In the genomic region with DNA sequence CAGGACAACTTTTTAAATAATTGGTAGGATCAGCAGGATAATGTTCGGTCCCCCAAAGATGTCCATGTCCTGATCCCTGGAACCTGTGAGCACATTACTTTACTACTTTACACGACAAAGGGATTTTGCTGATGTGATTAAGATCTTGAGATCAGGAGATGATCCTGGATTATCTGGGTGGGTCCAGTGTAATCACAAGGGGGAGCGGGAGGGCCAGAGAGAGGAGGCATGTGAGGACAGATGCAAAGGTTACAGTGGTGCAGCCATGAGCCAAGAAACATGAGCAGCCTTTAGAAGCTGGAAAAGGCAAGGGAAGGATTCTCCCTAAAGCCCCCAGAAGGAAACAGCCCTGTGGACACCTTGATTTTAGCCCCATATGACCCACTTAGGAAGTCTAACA, we compare ENCODE assay signal across 33 cellular contexts. TPM values are rescaled to one million over a fixed set of nuclear protein-coding genes. Genes with fewer than 3 reads are reported as not detected.
"Had no signal": no experiment of that assay in that cellular context is flagged by ENCODE, and none has a peak within 500 bp of the region (broad histone marks: within the 10 kb centered on the region; RNA-seq: fewer than 3 reads in every experiment).

No MANE protein-coding gene starts in this region.

- FAIRE-seq: astrocyte, bronchial epithelial cell, frontal cortex had no signal

- H3K4me1 Mint-ChIP-seq: activated CD4-positive, alpha-beta memory T cell treated with anti-CD3 and anti-CD28 coated beads, Interleukin-2, amount 10 ng/mL, durations not matched to agents 7 days and 5 days; activated CD4-positive, alpha-beta T cell treated with anti-CD3 and anti-CD28 coated beads for 36 hours; activated CD4-positive, alpha-beta T cell treated with anti-CD3 and anti-CD28 coated beads, Interleukin-2, amount 10 ng/mL, durations not matched to agents 7 days and 5 days; activated naive CD4-positive, alpha-beta T cell treated with anti-CD3 and anti-CD28 coated beads, Interleukin-2, amount 10 ng/mL, durations not matched to agents 7 days and 5 days; activated naive CD8-positive, alpha-beta T cell treated with anti-CD3 and anti-CD28 coated beads, Interleukin-2, amount 10 ng/mL, durations not matched to agents 7 days and 5 days; central memory CD8-positive, alpha-beta T cell; T-helper 17 cell had no signal

- H3K27ac Mint-ChIP-seq: activated CD4-positive, alpha-beta memory T cell treated with anti-CD3 and anti-CD28 coated beads, Interleukin-2, amount 10 ng/mL, durations not matched to agents 7 days and 5 days; activated CD4-positive, alpha-beta T cell treated with anti-CD3 and anti-CD28 coated beads for 36 hours; activated CD4-positive, alpha-beta T cell treated with anti-CD3 and anti-CD28 coated beads, Interleukin-2, amount 10 ng/mL, durations not matched to agents 7 days and 5 days; activated naive CD4-positive, alpha-beta T cell treated with anti-CD3 and anti-CD28 coated beads, Interleukin-2, amount 10 ng/mL, durations not matched to agents 7 days and 5 days; activated naive CD4-positive, alpha-beta T cell treated with anti-CD3 and anti-CD28 coated beads, Interleukin-2, amount 50 U/mL, for 72 hours; activated naive CD8-positive, alpha-beta T cell treated with anti-CD3 and anti-CD28 coated beads, Interleukin-2, amount 10 ng/mL, durations not matched to agents 7 days and 5 days; activated T-cell treated with anti-CD3 and anti-CD28 coated beads, Interleukin-2, amount 50 U/mL, for 24 hours; activated T-cell treated with anti-CD3 and anti-CD28 coated beads, Interleukin-2, amount 50 U/mL, for 72 hours; dendritic cell treated with granulocyte-macrophage colony-stimulating factor and Interleukin-4, amounts not matched to agents 40 ng/mL and 50 ng/mL, for 4 days; effector memory CD8-positive, alpha-beta T cell; T-helper 17 cell; T-helper 2 cell treated with Interferon-gamma antibody and Interleukin-4, amounts not matched to agents 5 μg/mL and 100 μg/mL, for 36 hours had no signal

- H3K9me3 ChIP-seq: esophagus squamous epithelium had no signal

- H3K9me3 Mint-ChIP-seq: activated CD4-positive, alpha-beta memory T cell treated with anti-CD3 and anti-CD28 coated beads, Interleukin-2, amount 10 ng/mL, durations not matched to agents 7 days and 5 days; activated CD4-positive, alpha-beta T cell treated with anti-CD3 and anti-CD28 coated beads, Interleukin-2, amount 10 ng/mL, durations not matched to agents 7 days and 5 days; activated naive CD4-positive, alpha-beta T cell treated with anti-CD3 and anti-CD28 coated beads, Interleukin-2, amount 10 ng/mL, durations not matched to agents 7 days and 5 days; activated naive CD4-positive, alpha-beta T cell treated with anti-CD3 and anti-CD28 coated beads, Interleukin-2, amount 50 U/mL, for 72 hours; activated naive CD8-positive, alpha-beta T cell treated with anti-CD3 and anti-CD28 coated beads, Interleukin-2, amount 10 ng/mL, durations not matched to agents 7 days and 5 days; activated T-cell treated with anti-CD3 and anti-CD28 coated beads, Interleukin-2, amount 50 U/mL, for 24 hours; activated T-cell treated with anti-CD3 and anti-CD28 coated beads, Interleukin-2, amount 50 U/mL, for 72 hours; central memory CD8-positive, alpha-beta T cell; effector memory CD8-positive, alpha-beta T cell; T-helper 2 cell treated with Interferon-gamma antibody and Interleukin-4, amounts not matched to agents 5 μg/mL and 100 μg/mL, for 36 hours had no signal

- DNase-seq: activated CD4-positive, alpha-beta memory T cell treated with anti-CD3 and anti-CD28 coated beads, Interleukin-2, amount 10 ng/mL, durations not matched to agents 7 days and 5 days; activated CD4-positive, alpha-beta T cell treated with anti-CD3 and anti-CD28 coated beads for 36 hours; activated CD4-positive, alpha-beta T cell treated with anti-CD3 and anti-CD28 coated beads, Interleukin-2, amount 10 ng/mL, durations not matched to agents 7 days and 5 days; activated CD4-positive, alpha-beta T cell treated with anti-CD3 and anti-CD28 coated beads, Interleukin-2, amount 50 U/mL, for 4 hours; activated CD4-positive, CD25-positive, alpha-beta regulatory T cell; activated CD4-positive, CD25-positive, alpha-beta regulatory T cell treated with anti-CD3 and anti-CD28 coated beads, Interleukin-2, amount 50 U/mL, for 72 hours; activated CD8-positive, alpha-beta memory T cell treated with anti-CD3 and anti-CD28 coated beads, Interleukin-2, amount 50 U/mL, for 48 hours; activated gamma-delta T cell; activated naive CD4-positive, alpha-beta T cell; activated naive CD4-positive, alpha-beta T cell treated with anti-CD3 and anti-CD28 coated beads, Interleukin-2, amount 10 ng/mL, durations not matched to agents 7 days and 5 days; activated naive CD8-positive, alpha-beta T cell treated with anti-CD3 and anti-CD28 coated beads, Interleukin-2, amount 10 ng/mL, durations not matched to agents 7 days and 5 days; activated T-cell treated with anti-CD3 and anti-CD28 coated beads for 4 hours; activated T-cell treated with anti-CD3 and anti-CD28 coated beads, Interleukin-2, amount 50 U/mL, for 24 hours; activated T-cell treated with anti-CD3 and anti-CD28 coated beads, Interleukin-2, amount 50 U/mL, for 72 hours; amniotic stem cell; anterior cingulate cortex; brain microvascular endothelial cell; dorsolateral prefrontal cortex; effector memory CD8-positive, alpha-beta T cell; esophagus squamous epithelium; head of caudate nucleus; hippocampal formation; T-helper 17 cell; T1000 had no signal

- H3K27me3 ChIP-seq: brain microvascular endothelial cell, dorsolateral prefrontal cortex, esophagus squamous epithelium had no signal

- H3K36me3 ChIP-seq: brain microvascular endothelial cell, esophagus squamous epithelium had no signal

- H3K36me3 Mint-ChIP-seq: activated naive CD4-positive, alpha-beta T cell treated with anti-CD3 and anti-CD28 coated beads, Interleukin-2, amount 10 ng/mL, durations not matched to agents 7 days and 5 days; activated naive CD4-positive, alpha-beta T cell treated with anti-CD3 and anti-CD28 coated beads, Interleukin-2, amount 50 U/mL, for 72 hours; activated naive CD8-positive, alpha-beta T cell treated with anti-CD3 and anti-CD28 coated beads, Interleukin-2, amount 10 ng/mL, durations not matched to agents 7 days and 5 days had no signal

- H3K4me3 Mint-ChIP-seq: activated CD4-positive, alpha-beta memory T cell treated with anti-CD3 and anti-CD28 coated beads, Interleukin-2, amount 10 ng/mL, durations not matched to agents 7 days and 5 days; activated CD4-positive, alpha-beta T cell treated with anti-CD3 and anti-CD28 coated beads for 36 hours; activated CD4-positive, alpha-beta T cell treated with anti-CD3 and anti-CD28 coated beads, Interleukin-2, amount 10 ng/mL, durations not matched to agents 7 days and 5 days; activated naive CD4-positive, alpha-beta T cell treated with anti-CD3 and anti-CD28 coated beads, Interleukin-2, amount 10 ng/mL, durations not matched to agents 7 days and 5 days; activated naive CD8-positive, alpha-beta T cell treated with anti-CD3 and anti-CD28 coated beads, Interleukin-2, amount 10 ng/mL, durations not matched to agents 7 days and 5 days; activated T-cell treated with anti-CD3 and anti-CD28 coated beads, Interleukin-2, amount 50 U/mL, for 24 hours; activated T-cell treated with anti-CD3 and anti-CD28 coated beads, Interleukin-2, amount 50 U/mL, for 72 hours; central memory CD8-positive, alpha-beta T cell; dendritic cell treated with granulocyte-macrophage colony-stimulating factor and Interleukin-4, amounts not matched to agents 40 ng/mL and 50 ng/mL, for 4 days; effector memory CD8-positive, alpha-beta T cell; T-helper 17 cell; T-helper 2 cell treated with Interferon-gamma antibody and Interleukin-4, amounts not matched to agents 5 μg/mL and 100 μg/mL, for 36 hours had no signal

- ATAC-seq: activated CD4-positive, alpha-beta T cell treated with anti-CD3 and anti-CD28 coated beads for 36 hours; activated naive CD4-positive, alpha-beta T cell treated with anti-CD3 and anti-CD28 coated beads, Interleukin-2, amount 50 U/mL, for 72 hours; effector memory CD8-positive, alpha-beta T cell; T-helper 17 cell had no signal

- H3K27ac ChIP-seq: brain microvascular endothelial cell, coronary artery, dorsolateral prefrontal cortex had no signal

- H3K4me3 ChIP-seq: coronary artery, dorsolateral prefrontal cortex, esophagus squamous epithelium had no signal

- H3K27me3 Mint-ChIP-seq: activated CD4-positive, alpha-beta memory T cell treated with anti-CD3 and anti-CD28 coated beads, Interleukin-2, amount 10 ng/mL, durations not matched to agents 7 days and 5 days; activated CD4-positive, alpha-beta T cell treated with anti-CD3 and anti-CD28 coated beads, Interleukin-2, amount 10 ng/mL, durations not matched to agents 7 days and 5 days; activated naive CD4-positive, alpha-beta T cell treated with anti-CD3 and anti-CD28 coated beads, Interleukin-2, amount 10 ng/mL, durations not matched to agents 7 days and 5 days; dendritic cell treated with granulocyte-macrophage colony-stimulating factor and Interleukin-4, amounts not matched to agents 40 ng/mL and 50 ng/mL, for 4 days had no signal

RNA-seq across cellular contexts. Expression of a gene that starts 33.1 kb away (rescaled TPM):
- polyA plus RNA-seq: fibroblast of lung had no signal
